31 cellular contexts compared by ENCODE assay signal in the genomic region with DNA sequence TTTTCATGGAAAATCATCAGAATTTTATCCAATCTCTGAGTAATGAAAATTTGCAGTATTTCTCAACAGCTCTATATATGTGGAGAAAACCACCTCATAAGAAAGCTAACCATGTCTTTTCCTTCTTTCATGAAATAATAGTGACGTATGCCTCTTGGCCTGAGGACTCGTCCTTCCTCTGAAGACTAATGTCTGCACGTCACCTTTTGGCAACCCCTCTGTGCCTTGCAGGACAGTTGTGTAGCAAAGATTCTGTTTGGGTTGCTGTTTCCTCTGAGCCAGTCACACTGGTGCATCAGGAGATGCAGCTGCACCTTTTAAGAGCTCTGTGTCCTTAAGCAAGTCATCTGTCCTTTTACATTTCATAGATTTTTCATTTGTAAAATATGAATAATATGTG.
"Had no signal": no experiment of that assay in that cellular context is flagged by ENCODE, and none has a peak within 500 bp of the region (broad histone marks: within the 10 kb centered on the region; RNA-seq: fewer than 3 reads in every experiment).

No MANE protein-coding gene starts in this region.

- DNase-seq: naive thymus-derived CD8-positive, alpha-beta T cell; nephron progenitor cell; nucleus accumbens; pancreas; retina; right lobe of liver; spleen; stimulated activated CD4-positive, alpha-beta T cell treated with anti-CD3 and anti-CD28 coated beads, Interleukin-12 subunit alpha, Interleukin-12 subunit beta, amount 100 ng/mL, for 4 hours; stimulated activated CD4-positive, alpha-beta T cell treated with anti-CD3 and anti-CD28 coated beads, Interleukin-1b, Interleukin-23, amount 100 ng/mL, for 48 hours; stimulated activated CD4-positive, alpha-beta T cell treated with anti-CD3 and anti-CD28 coated beads, Interleukin-4, amount 100 ng/mL, for 1 hour; stimulated activated CD4-positive, alpha-beta T cell treated with anti-CD3 and anti-CD28 coated beads, Interleukin-4, amount 100 ng/mL, for 4 hours; stimulated activated CD8-positive, alpha-beta memory T cell treated with anti-CD3 and anti-CD28 coated beads, Interleukin-4, amount 100 ng/mL, for 48 hours; stimulated activated naive CD4-positive, alpha-beta T cell; stimulated activated naive CD8-positive, alpha-beta T cell treated with anti-CD3 and anti-CD28 coated beads, Interleukin-15, amount 100 ng/mL, for 72 hours; stimulated activated naive CD8-positive, alpha-beta T cell treated with anti-CD3 and anti-CD28 coated beads, Interleukin-15, Interleukin-2, amounts not matched to agents 100 U/mL and 50 U/mL, for 24 hours; substantia nigra; testis; tibial artery; transverse colon; upper lobe of right lung; uterus had no signal

- H3K4me2 ChIP-seq: smooth muscle cell had no signal

- H3K4me3 Mint-ChIP-seq: naive thymus-derived CD8-positive, alpha-beta T cell; natural killer cell treated with Interleukin-12 subunit alpha and Interleukin-12 subunit beta and Interleukin-15 and Interleukin-18, amount 100 ng/mL, for 72 hours; nephron progenitor cell; neural crest cell; stimulated activated memory B cell treated with anti-CD40 and anti-IgM and Interleukin-4, amounts not matched to agents 10 μg/mL and 1 μg/mL and 100 μg/mL, for 72 hours; stimulated activated naive CD8-positive, alpha-beta T cell treated with anti-CD3 and anti-CD28 coated beads, Interleukin-15, amount 100 ng/mL, for 72 hours; type B pancreatic cell had no signal

- H3K4me3 ChIP-seq: pancreas, prostate gland, right atrium auricular region, right lobe of liver, skin epidermis, smooth muscle cell, spleen, suprapubic skin, testis, tibial artery, transverse colon, upper lobe of right lung, uterus had no signal

- H3K36me3 Mint-ChIP-seq: naive thymus-derived CD8-positive, alpha-beta T cell; natural killer cell treated with Interleukin-12 subunit alpha and Interleukin-12 subunit beta and Interleukin-15 and Interleukin-18, amount 100 ng/mL, for 72 hours; stimulated activated memory B cell treated with anti-CD40 and anti-IgM and Interleukin-4, amounts not matched to agents 10 μg/mL and 1 μg/mL and 100 μg/mL, for 72 hours; type B pancreatic cell had no signal

- H3K27me3 ChIP-seq: neutrophil, pancreas, right atrium auricular region, right lobe of liver, spleen, suprapubic skin, testis, tibial artery, transverse colon, upper lobe of right lung, uterus had no signal

- H3K4me1 Mint-ChIP-seq: nephron progenitor cell had no signal

- H3K27me3 Mint-ChIP-seq: naive thymus-derived CD8-positive, alpha-beta T cell; natural killer cell treated with Interleukin-12 subunit alpha and Interleukin-12 subunit beta and Interleukin-15 and Interleukin-18, amount 100 ng/mL, for 72 hours; stimulated activated memory B cell treated with anti-CD40 and anti-IgM and Interleukin-4, amounts not matched to agents 10 μg/mL and 1 μg/mL and 100 μg/mL, for 72 hours; stimulated activated naive CD8-positive, alpha-beta T cell treated with anti-CD3 and anti-CD28 coated beads, Interleukin-15, amount 100 ng/mL, for 72 hours; type B pancreatic cell had no signal

- H3K27ac ChIP-seq: neutrophil, pancreas, prostate gland, right atrium auricular region, right lobe of liver, skin epidermis, spleen, suprapubic skin, testis, tibial artery, transverse colon, upper lobe of right lung, uterus had no signal

- H3K9me3 ChIP-seq: neutrophil, pancreas, prostate gland, right atrium auricular region, right lobe of liver, spleen, suprapubic skin, testis, tibial artery, transverse colon, upper lobe of right lung, uterus had no signal

- H3K36me3 ChIP-seq: neutrophil, pancreas, prostate gland, right atrium auricular region, right lobe of liver, spleen, suprapubic skin, tibial artery, transverse colon, upper lobe of right lung, uterus had no signal

- H3K27ac Mint-ChIP-seq: naive thymus-derived CD8-positive, alpha-beta T cell; natural killer cell treated with Interleukin-12 subunit alpha and Interleukin-12 subunit beta and Interleukin-15 and Interleukin-18, amount 100 ng/mL, for 72 hours; nephron progenitor cell; stimulated activated memory B cell treated with anti-CD40 and anti-IgM and Interleukin-4, amounts not matched to agents 10 μg/mL and 1 μg/mL and 100 μg/mL, for 72 hours; stimulated activated naive CD8-positive, alpha-beta T cell treated with anti-CD3 and anti-CD28 coated beads, Interleukin-15, amount 100 ng/mL, for 72 hours; type B pancreatic cell had no signal

- H3K4me1 ChIP-seq: prostate gland, testis, tibial artery, transverse colon, upper lobe of right lung, uterus had no signal

- H3K9me3 Mint-ChIP-seq: naive thymus-derived CD8-positive, alpha-beta T cell; natural killer cell treated with Interleukin-12 subunit alpha and Interleukin-12 subunit beta and Interleukin-15 and Interleukin-18, amount 100 ng/mL, for 72 hours; nephron progenitor cell; neural crest cell; stimulated activated memory B cell treated with anti-CD40 and anti-IgM and Interleukin-4, amounts not matched to agents 10 μg/mL and 1 μg/mL and 100 μg/mL, for 72 hours; stimulated activated naive CD8-positive, alpha-beta T cell treated with anti-CD3 and anti-CD28 coated beads, Interleukin-15, amount 100 ng/mL, for 72 hours; type B pancreatic cell had no signal

- ATAC-seq: naive thymus-derived CD8-positive, alpha-beta T cell; natural killer cell treated with Interleukin-12 subunit alpha and Interleukin-12 subunit beta and Interleukin-15 and Interleukin-18, amount 100 ng/mL, for 72 hours; pancreas; right lobe of liver; stimulated activated memory B cell treated with anti-CD40 and anti-IgM and Interleukin-4, amounts not matched to agents 10 μg/mL and 1 μg/mL and 100 μg/mL, for 72 hours; stimulated activated naive CD8-positive, alpha-beta T cell treated with anti-CD3 and anti-CD28 coated beads, Interleukin-15, amount 100 ng/mL, for 72 hours; stimulated activated naive CD8-positive, alpha-beta T cell treated with anti-CD3 and anti-CD28 coated beads, Interleukin-15, Interleukin-2, amounts not matched to agents 100 U/mL and 50 U/mL, for 24 hours; upper lobe of right lung had no signal
